Comparison of ENCODE assay signal across 18 cellular contexts in the genomic region with DNA sequence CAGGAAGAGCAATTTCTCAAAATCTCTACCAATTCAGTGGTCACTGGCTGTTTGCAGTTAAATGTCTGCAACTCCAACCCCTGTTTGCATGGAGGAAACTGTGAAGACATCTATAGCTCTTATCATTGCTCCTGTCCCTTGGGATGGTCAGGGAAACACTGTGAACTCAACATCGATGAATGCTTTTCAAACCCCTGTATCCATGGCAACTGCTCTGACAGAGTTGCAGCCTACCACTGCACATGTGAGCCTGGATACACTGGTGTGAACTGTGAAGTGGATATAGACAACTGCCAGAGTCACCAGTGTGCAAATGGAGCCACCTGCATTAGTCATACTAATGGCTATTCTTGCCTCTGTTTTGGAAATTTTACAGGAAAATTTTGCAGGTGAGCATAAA.
DNase-seq lines count a peak whose midpoint lies in the region; ATAC-seq and TF ChIP-seq lines count a peak whose summit lies in the region.
"Had no signal": no experiment of that assay in that cellular context is flagged by ENCODE, and none has a peak within 500 bp of the region (broad histone marks: within the 10 kb centered on the region; RNA-seq: fewer than 3 reads in every experiment).

No MANE protein-coding gene starts in this region.

- peaks cover 36% of the 10 kb centered on the region for H3K4me1 ChIP-seq in HAP-1
- H3K4me1 ChIP-seq: A549, Caco-2 had no signal

- H3K9me3 ChIP-seq in HAP-1 = no peaks in the 10 kb centered on the region
- H3K9me3 ChIP-seq in CD4-positive, alpha-beta T cell (ENCODE audit: control insufficient read depth, low read length) = no peaks in the 10 kb centered on the region
- H3K9me3 ChIP-seq: A549, Caco-2 had no signal

- CTCF ChIA-PET in CD4-positive, alpha-beta T cell (lab: Charles Lee) = interaction anchor here (0.9 kb wide), 1 partner anchor 23 kb away, joined by 3 read pairs; no protein-coding TSS in a partner anchor

- H3K36me3 ChIP-seq in HAP-1 (replicated peaks) = no peaks in the 10 kb centered on the region

- TF ChIP-seq CTCF in brain (conservative IDR thresholded peaks at IDR 0.05) (no peak), neural crest cell (conservative IDR thresholded peaks at IDR 0.05) (no peak)
- TF ChIP-seq CTCF in CD4-positive, alpha-beta T cell (IDR thresholded peaks at IDR 0.05) = no peak

- intact Hi-C loops in CD4-positive, alpha-beta T cell (cut with DNase I, micrococcal nuclease) = no loop called here

- H3K4me3 Mint-ChIP-seq in brain (no peak overlapping the region), neural crest cell (no peak overlapping the region)
- no peak overlapping the region for H3K4me3 Mint-ChIP-seq in CD4-positive, alpha-beta T cell
- H3K4me3 Mint-ChIP-seq: CD14-positive monocyte had no signal

- POLR2A ChIA-PET in CD4-positive, alpha-beta T cell (lab: Charles Lee) = interaction anchor here (0.6 kb wide), 1 partner anchor 74 kb away, joined by 3 read pairs; no protein-coding TSS in a partner anchor

- DNase-seq in Ammon's horn (ENCODE audit: low spot score) (peak; percentile 15), HAP-1 (ENCODE audit: low spot score in 2 of 2) (peak; percentile 8 to 20), neural crest cell (ENCODE audit: low read depth, low spot score) (peak; percentile 2), GM03348 (ENCODE audit: low spot score) (no peak)
- no peak for DNase-seq in CD4-positive, alpha-beta T cell
- DNase-seq: Caco-2; DMS79; MV-4-11; NCI-H1930; NCI-H526; NK-92 treated with Interleukin-12 subunit alpha and Interleukin-12 subunit beta, amount 100 ng/mL, for 24 hours; RPMI8226; SIG-M5 had no signal

- H3K36me3 Mint-ChIP-seq in brain (no peaks in the 10 kb centered on the region), neural crest cell (ENCODE audit: low read depth) (no peaks in the 10 kb centered on the region)
- H3K36me3 Mint-ChIP-seq in CD4-positive, alpha-beta T cell (ENCODE audit: low read depth) = no peaks in the 10 kb centered on the region
- H3K36me3 Mint-ChIP-seq: CD14-positive monocyte had no signal

- no peaks in the 10 kb centered on the region for H3K27me3 ChIP-seq in HAP-1 (ENCODE audit: low read depth)
- no peaks in the 10 kb centered on the region for H3K27me3 ChIP-seq in CD4-positive, alpha-beta T cell (ENCODE audit: control insufficient read depth, insufficient read depth, low read length)

- H3K27ac ChIP-seq in CD4-positive, alpha-beta T cell (ENCODE audit: low read depth, low read length) = no peak overlapping the region
- H3K27ac ChIP-seq: A549 had no signal

- no peaks in the 10 kb centered on the region for H3K27me3 Mint-ChIP-seq in brain
- H3K27me3 Mint-ChIP-seq in neural crest cell (ENCODE audit: low read depth) = no peaks in the 10 kb centered on the region
- no peaks in the 10 kb centered on the region for H3K27me3 Mint-ChIP-seq in CD4-positive, alpha-beta T cell

- H3K4me3 ChIP-seq in HAP-1 = no peak overlapping the region
- H3K4me3 ChIP-seq: A549 had no signal

- H3K4me1 Mint-ChIP-seq in brain (peaks cover 60% of the 10 kb centered on the region), neural crest cell (peaks cover 27% of the 10 kb centered on the region)
- H3K4me1 Mint-ChIP-seq in CD4-positive, alpha-beta T cell (ENCODE audit: low read depth) = no peaks in the 10 kb centered on the region
- H3K4me1 Mint-ChIP-seq: CD14-positive monocyte had no signal

- H3K9me3 Mint-ChIP-seq in brain (no peaks in the 10 kb centered on the region), neural crest cell (no peaks in the 10 kb centered on the region)
- no peaks in the 10 kb centered on the region for H3K9me3 Mint-ChIP-seq in CD4-positive, alpha-beta T cell
- H3K9me3 Mint-ChIP-seq: CD14-positive monocyte had no signal

- H3K27ac Mint-ChIP-seq in brain (peak overlapping the region in 3 of 5 experiments; percentile 8 to 73 (median 40)), neural crest cell (ENCODE audit: unreplicated experiment) (no peak overlapping the region)
- no peak overlapping the region for H3K27ac Mint-ChIP-seq in CD4-positive, alpha-beta T cell
- H3K27ac Mint-ChIP-seq: CD14-positive monocyte had no signal

- in situ Hi-C loops in HAP-1 (cut with MboI; ENCODE audit: low sequenced_read_pairs) = no loop called here

- ATAC-seq in GM21529 (IDR thresholded peaks at IDR 0.05; ENCODE audit: unreplicated experiment) = no peak
- no peak for ATAC-seq in CD4-positive, alpha-beta T cell (ENCODE audit: poor library complexity)
- ATAC-seq: A549, HCT116 had no signal

Comparison
In these comparisons a context has a peak if more than half of its experiments do, and no peak if none do; other contexts are left out.
1. DNase-seq: peak in Ammon's horn (single experiment), HAP-1 (2 of 2) and neural crest cell (single experiment); none in GM03348 (single experiment) and CD4-positive, alpha-beta T cell (0 of 10).
2. H3K27ac Mint-ChIP-seq: peak in brain (3 of 5); none in neural crest cell (single experiment) and CD4-positive, alpha-beta T cell (single experiment).